Comparison of ENCODE assay signal across 21 cellular contexts in genomic region chr2:171430516-171431410, GRCh38. TPM values are rescaled to one million over a fixed set of nuclear protein-coding genes. Genes with fewer than 3 reads are reported as not detected.
DNase-seq lines count a peak whose midpoint lies in the region; ATAC-seq, FAIRE-seq and TF ChIP-seq lines count a peak whose summit lies in the region.
"Had no signal": no experiment of that assay in that cellular context is flagged by ENCODE, and none has a peak within 500 bp of the region (broad histone marks: within the 10 kb centered on the region; RNA-seq: fewer than 3 reads in every experiment).

No MANE protein-coding gene starts in this region.

- peak; percentile 36 for FAIRE-seq in H1 (lab: Jason Lieb, UNC)
- FAIRE-seq in HTR-8/SVneo (lab: Jason Lieb, UNC) = no peak
- FAIRE-seq: colon had no signal

- no peak overlapping the region for H3K14ac ChIP-seq in H1 (ENCODE audit: insufficient read length)

- no peak overlapping the region for H3K56ac ChIP-seq in H1 (replicated peaks; ENCODE audit: insufficient read length, low read depth, low read length)

- H3K27me3 ChIP-seq in H1 (replicated peaks in 1 of 4; ENCODE audit: control insufficient read depth in 3 of 4, extremely low read depth in 1 of 4, insufficient read depth in 3 of 4, low read length in 3 of 4) = no peaks in the 10 kb centered on the region
- H3K27me3 ChIP-seq in muscle layer of colon (ENCODE audit: control insufficient read depth in 1 of 2, insufficient read depth in 2 of 2, low read length in 2 of 2) = no peaks in the 10 kb centered on the region
- no peaks in the 10 kb centered on the region for H3K27me3 ChIP-seq in PC-9 (ENCODE audit: insufficient read depth, low read depth)

- no peak for TF ChIP-seq CTCF in H1 (IDR thresholded peaks at IDR 0.05; ENCODE audit: control extremely low read depth in 1 of 3, insufficient read depth in 1 of 3, low read depth in 1 of 3, low read length in 3 of 3)
- TF ChIP-seq CTCF in PC-9 (conservative IDR thresholded peaks at IDR 0.05) = no peak

- BruUV-seq in PC-9 (replicated peaks; lab: Mats Ljungman, UMichigan) = no TSS peak

- intact Hi-C loops in PC-9 (cut with micrococcal nuclease; ENCODE audit: unreplicated experiment) = loop anchor here (5.0 to 10.0 kb wide), 2 partner anchors 158 to 674 kb away; partner anchors contain the start of gene DLX2

- no peak overlapping the region for H3K9ac ChIP-seq in H1 (replicated peaks in 1 of 4; ENCODE audit: extremely low read depth in 1 of 4, low read depth in 3 of 4, low read length in 3 of 4)
- peak overlapping the region; percentile 54 for H3K9ac ChIP-seq in muscle layer of colon (ENCODE audit: low read length)

- H3K79me2 ChIP-seq in H1 (ENCODE audit: control insufficient read depth in 1 of 2, insufficient read depth in 2 of 2, low read length in 2 of 2) (peaks cover 0 to 83% of the 10 kb centered on the region in 2 experiments; a peak in 2 of 4 replicates), PC-9 (ENCODE audit: low read depth) (peaks cover 64% of the 10 kb centered on the region)

- DNase-seq in DMS 273 (lab: John Stamatoyannopoulos, UW; ENCODE audit: unreplicated experiment) (peak; percentile 86), KBM-7 (peak; percentile 32), H1 (ENCODE audit: low read depth in 1 of 2, low spot score in 2 of 2) (no peak), T1000 (lab: John Stamatoyannopoulos, UW) (no peak), HTR-8/SVneo (ENCODE audit: insufficient read length, low spot score) (no peak), PC-9 (no peak)
- DNase-seq: activated CD4-positive, alpha-beta T cell treated with anti-CD3 and anti-CD28 coated beads for 1 hour; activated CD8-positive, alpha-beta memory T cell treated with anti-CD3 and anti-CD28 coated beads, Interleukin-2, amount 50 U/mL, for 4 hours; AML-193; head of caudate nucleus; NCI-H1048; NCI-H226; SHP77 treated with DMSO at 0.1 percent for 48 hours; stimulated activated CD4-positive, alpha-beta T cell treated with anti-CD3 and anti-CD28 coated beads, Interleukin-4, amount 100 ng/mL, for 24 hours; stimulated activated CD8-positive, alpha-beta memory T cell treated with anti-CD3 and anti-CD28 coated beads, Interleukin-4, amount 100 ng/mL, for 48 hours had no signal

- H3K4me3 ChIP-seq in H1 (ENCODE audit: extremely low read depth in 1 of 4, insufficient read depth in 2 of 4, low read depth in 3 of 4, low read length in 4 of 4) (peak overlapping the region in 1 of 4 experiments; percentile 5; a peak in 1 of 8 replicates), muscle layer of colon (ENCODE audit: low read depth in 1 of 2, low read length in 2 of 2) (peak overlapping the region in 1 of 2 donors; percentile 21), PC-9 (no peak overlapping the region)
- H3K4me3 ChIP-seq: mucosa of descending colon, thoracic aorta had no signal

- no peak overlapping the region for H2AK5ac ChIP-seq in H1 (ENCODE audit: low read depth, low read length)

- in situ Hi-C loops in KBM-7 (cut with MboI; ENCODE audit: low pct_unique_long_range_greater_than_20kb, low sequenced_read_pairs) = loop anchor here (25.0 kb wide), 1 partner anchor 468 kb away; no protein-coding TSS in a partner anchor

- peaks cover 4% of the 10 kb centered on the region; the same call in 1 of the 2 replicates for H3K23me2 ChIP-seq in H1 (ENCODE audit: low read depth, low read length)

- peak in 1 of 2 experiments; percentile 59; a peak in 2 of 3 replicates for TF ChIP-seq POLR2A in H1 (IDR thresholded peaks at IDR 0.05; ENCODE audit: control extremely low read depth in 1 of 2, low read depth in 2 of 2, low read length in 2 of 2)

- H4K20me1 ChIP-seq in H1 (replicated peaks in 1 of 2; ENCODE audit: control insufficient read depth in 1 of 2, insufficient read depth in 2 of 2, low read length in 2 of 2) = peaks cover 0 to 3% of the 10 kb centered on the region in 2 experiments
- no peaks in the 10 kb centered on the region for H4K20me1 ChIP-seq in PC-9 (ENCODE audit: insufficient read depth)

- peaks cover 2% of the 10 kb centered on the region for H3K79me1 ChIP-seq in H1 (ENCODE audit: low read depth, low read length)

- no peak for ATAC-seq in HG03442 (IDR thresholded peaks at IDR 0.05; ENCODE audit: unreplicated experiment)
- ATAC-seq: mucosa of descending colon had no signal

- no peak overlapping the region for H4K91ac ChIP-seq in H1 (replicated peaks; ENCODE audit: insufficient read length, low read length)

- H3K4me1 ChIP-seq in H1 (replicated peaks in 1 of 4; ENCODE audit: control insufficient read depth in 3 of 4, insufficient read depth in 4 of 4, low read length in 3 of 4) (peaks cover 3 to 19% (median 10%) of the 10 kb centered on the region in 4 experiments), muscle layer of colon (ENCODE audit: insufficient read depth, low read length) (peaks cover 43% of the 10 kb centered on the region), PC-9 (replicated peaks; ENCODE audit: insufficient read depth) (peaks cover 21% of the 10 kb centered on the region)

- H3K9me3 ChIP-seq in H1 (ENCODE audit: insufficient read depth in 2 of 2, low read depth in 1 of 2, low read length in 1 of 2) = no peaks in the 10 kb centered on the region; a peak in 1 of 4 replicates
- no peaks in the 10 kb centered on the region for H3K9me3 ChIP-seq in muscle layer of colon (ENCODE audit: low read length)
- H3K9me3 ChIP-seq in PC-9 (ENCODE audit: insufficient read depth, low read depth) = no peaks in the 10 kb centered on the region; the same call in 1 of the 2 replicates
- H3K9me3 ChIP-seq: mucosa of descending colon, thoracic aorta had no signal

- peak overlapping the region; percentile 65; the same call in 1 of the 2 replicates for H3K18ac ChIP-seq in H1 (ENCODE audit: extremely low read depth, low read length)

- H3K4me2 ChIP-seq in H1 (ENCODE audit: insufficient read depth in 1 of 2, low read depth in 2 of 2, low read length in 2 of 2) (peak overlapping the region; percentile 33 to 96; a peak in 3 of 4 replicates), PC-9 (no peak overlapping the region)

- H3K23ac ChIP-seq in H1 (ENCODE audit: insufficient read length) = no peak overlapping the region

- CTCF ChIA-PET in H1 (lab: Charles Lee; ENCODE audit: partially characterized antibody) (interaction anchor here (0.6 to 3.8 kb wide), 8 partner anchors 8 to 590 kb away, joined by 3 to 20 read pairs (median 4); no protein-coding TSS in a partner anchor), PC-9 (lab: Charles Lee) (interaction anchor here (0.6 kb wide), 1 partner anchor 11 kb away, joined by 3 read pairs; no protein-coding TSS in a partner anchor)

- H2BK120ac ChIP-seq in H1 (replicated peaks; ENCODE audit: low read depth, low read length) = peak overlapping the region; percentile 93

- H3K4ac ChIP-seq in H1 (replicated peaks; ENCODE audit: insufficient read length, low read depth, low read length) = peak overlapping the region; percentile 76

- H4K8ac ChIP-seq in H1 (ENCODE audit: extremely low read depth, insufficient read depth, low read length) = peak overlapping the region; percentile 43; the same call in 1 of the 2 replicates

- no peaks in the 10 kb centered on the region for H3K9me2 ChIP-seq in PC-9 (ENCODE audit: insufficient read depth)

- peaks cover 0 to 7% (median under 1%) of the 10 kb centered on the region in 4 experiments; a peak in 3 of 8 replicates for H3K36me3 ChIP-seq in H1 (ENCODE audit: control insufficient read depth in 2 of 4, insufficient read depth in 4 of 4, low read length in 3 of 4)
- no peaks in the 10 kb centered on the region for H3K36me3 ChIP-seq in muscle layer of colon (ENCODE audit: insufficient read depth, low read length)
- H3K36me3 ChIP-seq in PC-9 (ENCODE audit: low read depth) = 0 out of 2 replicates have a peak, but pooled peaks cover 6% of the 10 kb centered on the region
- H3K36me3 ChIP-seq: thoracic aorta had no signal

- TF ChIP-seq EP300 in H1 (IDR thresholded peaks at IDR 0.05; ENCODE audit: borderline replicate concordance in 1 of 2, low read depth in 2 of 2, low read length in 2 of 2) = no peak

- WGBS in H1 (ENCODE audit: extremely low coverage in 1 of 2, insufficient coverage in 1 of 2, insufficient read length in 1 of 2, insufficient replicate concordance in 2 of 2, low coverage in 1 of 2, low lambda C conversion rate in 2 of 2, missing lambda C conversion rate in 1 of 2), 2 experiments = 57% methylated on average over 7 of the region's 7 CpGs; no CpG with 5 or more reads in 1 of the 2 experiments

- no peak for TF ChIP-seq RAD21 in H1 (IDR thresholded peaks at IDR 0.05 in 1 of 2, conservative IDR thresholded peaks at IDR 0.05 in 1 of 2; ENCODE audit: low read depth in 2 of 2, low read length in 2 of 2)

- POLR2A ChIA-PET in H1 (lab: Charles Lee; ENCODE audit: partially characterized antibody) = interaction anchor here (0.6 to 4.8 kb wide), 17 partner anchors 10 to 462 kb away, joined by 3 to 21 read pairs (median 3); partner anchors contain the start of genes CYBRD1 and TLK1
- POLR2A ChIA-PET in PC-9 (lab: Charles Lee; ENCODE audit: unreplicated experiment) = no interaction called here

- H2BK20ac ChIP-seq in H1 (ENCODE audit: low read length) = peak overlapping the region; percentile 6; the same call in 1 of the 2 replicates

- H2BK12ac ChIP-seq in H1 (ENCODE audit: low read depth, low read length) = peak overlapping the region; percentile 10; the same call in 1 of the 2 replicates

- H2BK5ac ChIP-seq in H1 (ENCODE audit: low read depth, low read length) = peak overlapping the region; percentile 90; the same call in 1 of the 2 replicates

- H4K5ac ChIP-seq in H1 (ENCODE audit: insufficient read length, low read depth, low read length) = peak overlapping the region; percentile 62

- peaks cover 26% of the 10 kb centered on the region for H3F3A ChIP-seq in PC-9 (ENCODE audit: insufficient read depth, low read depth)

- no peak overlapping the region for H2BK15ac ChIP-seq in H1 (ENCODE audit: low read length)

- H2AFZ ChIP-seq in H1 (ENCODE audit: low read length) (no peak overlapping the region), PC-9 (no peak overlapping the region)

- H3K27ac ChIP-seq in H1 (ENCODE audit: low read depth, low read length) = peak overlapping the region; percentile 58; the same call in 1 of the 2 replicates
- peak overlapping the region; percentile 91 for H3K27ac ChIP-seq in muscle layer of colon (ENCODE audit: low read depth, low read length)
- no peak overlapping the region for H3K27ac ChIP-seq in PC-9
- H3K27ac ChIP-seq: epithelial cell of prostate, thoracic aorta had no signal

RNA-seq across cellular contexts. Expression of gene METTL8, which starts 3.0 kb away (rescaled TPM):
- total RNA-seq in H1 (2021; fragmentation: NEBNext Ultra II Directional; extraction: Animal tissue kit (Norgen Biotek cat#: 25700)) = 72.9 and 79.7 TPM in 2 replicates
- 10.0 and 17.6 TPM in 2 replicates for polyA plus RNA-seq in H1 (2011; rRNA removed)
- polyA plus RNA-seq in H1 (2011; cell fraction: cytosol; rRNA removed) = 25.2 TPM
- 8.3 TPM for polyA plus RNA-seq in H1 (2011; cell fraction: nucleus; rRNA removed)
- polyA plus RNA-seq in H1 (2012, experiment 1 of 2) = 21.2 to 50.0 TPM (median 27.4 TPM) in 4 replicates
- polyA plus RNA-seq in H1 (2012, experiment 2 of 2) = 5.7 TPM
- polyA plus RNA-seq in H1 (2013, experiment 1 of 2) = 38.2 TPM
- 40.1 TPM for polyA plus RNA-seq in H1 (2013, experiment 2 of 2)
- polyA minus RNA-seq in H1 (2011; rRNA and poly(A)+ RNA removed) = 25.7 and 30.1 TPM in 2 replicates
- polyA minus RNA-seq in H1 (2011; cell fraction: cytosol; rRNA and poly(A)+ RNA removed) = 18.0 TPM
- 38.3 TPM for polyA minus RNA-seq in H1 (2011; cell fraction: nucleus; rRNA and poly(A)+ RNA removed)
- total RNA-seq in PC-9 (2021) = 21.8 and 24.3 TPM in 2 replicates

RNA-seq across cellular contexts. Expression of gene DCAF17, which starts 3.3 kb away (rescaled TPM):
- total RNA-seq in H1 (2021; fragmentation: NEBNext Ultra II Directional; extraction: Animal tissue kit (Norgen Biotek cat#: 25700)) = 26.1 and 30.0 TPM in 2 replicates
- polyA plus RNA-seq in H1 (2011; rRNA removed) = 7.9 and 10.7 TPM in 2 replicates
- 14.3 TPM for polyA plus RNA-seq in H1 (2011; cell fraction: cytosol; rRNA removed)
- polyA plus RNA-seq in H1 (2011; cell fraction: nucleus; rRNA removed) = 9.4 TPM
- polyA plus RNA-seq in H1 (2012, experiment 1 of 2) = 10.0 to 20.1 TPM (median 11.9 TPM) in 4 replicates
- 1.1 TPM for polyA plus RNA-seq in H1 (2012, experiment 2 of 2)
- polyA plus RNA-seq in H1 (2013, experiment 1 of 2) = 16.5 TPM
- polyA plus RNA-seq in H1 (2013, experiment 2 of 2) = 14.3 TPM
- polyA minus RNA-seq in H1 (2011; rRNA and poly(A)+ RNA removed) = 30.2 and 35.6 TPM in 2 replicates
- 21.9 TPM for polyA minus RNA-seq in H1 (2011; cell fraction: cytosol; rRNA and poly(A)+ RNA removed)
- 41.8 TPM for polyA minus RNA-seq in H1 (2011; cell fraction: nucleus; rRNA and poly(A)+ RNA removed)
- 22.0 and 22.1 TPM in 2 replicates for total RNA-seq in PC-9 (2021)

Comparison
In these comparisons a context has a peak if more than half of its experiments do, and no peak if none do; other contexts are left out.
1. DNase-seq: peak in DMS 273 (single experiment) and KBM-7 (single experiment); none in H1 (0 of 2), T1000 (single experiment), HTR-8/SVneo (single experiment) and PC-9 (0 of 2).